Comparison of ENCODE assay signal across 19 cellular contexts in the genomic region with DNA sequence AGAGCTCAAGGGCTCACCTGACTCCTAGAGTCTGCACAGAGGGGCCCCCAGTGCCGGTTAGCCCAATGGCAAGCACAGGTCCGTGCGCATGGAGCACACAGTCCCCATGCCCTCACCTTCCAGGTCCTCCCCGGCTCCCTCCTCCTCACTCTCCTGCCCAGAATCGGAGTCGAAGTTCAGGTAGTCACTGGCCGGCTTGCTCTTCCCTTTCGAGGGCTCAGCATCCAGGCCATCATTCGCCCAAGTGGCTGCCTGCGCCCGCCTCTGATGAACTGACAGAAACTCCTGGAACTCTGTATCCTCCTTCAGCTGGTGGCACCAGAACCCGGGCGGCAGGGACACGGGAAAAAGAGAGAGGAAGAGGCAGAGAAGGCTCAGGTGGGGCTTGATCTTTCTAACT.
"Had no signal": no experiment of that assay in that cellular context is flagged by ENCODE, and none has a peak within 500 bp of the region (broad histone marks: within the 10 kb centered on the region; RNA-seq: fewer than 3 reads in every experiment).

No MANE protein-coding gene starts in this region.

- H3K4me3 ChIP-seq: coronary artery, dorsolateral prefrontal cortex, esophagus muscularis mucosa, gastroesophageal sphincter, heart left ventricle, hepatocyte, left lung, lower lobe of right lung, mucosa of descending colon had no signal

- H3K27me3 ChIP-seq: dorsolateral prefrontal cortex, esophagus muscularis mucosa, foreskin keratinocyte, gastroesophageal sphincter, heart left ventricle, hepatocyte, left lung had no signal

- H3K4me2 ChIP-seq: hepatocyte had no signal

- H2AFZ ChIP-seq: hepatocyte had no signal

- H3K9me3 ChIP-seq: esophagus muscularis mucosa, gastroesophageal sphincter, heart left ventricle, left lung, lower lobe of right lung, mucosa of descending colon had no signal

- H3K4me1 Mint-ChIP-seq: mesothelial cell of epicardium had no signal

- H3K4me1 ChIP-seq: gastroesophageal sphincter, heart left ventricle, lower lobe of right lung had no signal

- ATAC-seq: foreskin keratinocyte, gastroesophageal sphincter, heart left ventricle, left cardiac atrium, left lung, left ventricle myocardium superior, lower lobe of right lung, mucosa of descending colon had no signal

- DNase-seq: dermis blood vessel endothelial cell; dorsolateral prefrontal cortex; effector CD4-positive, alpha-beta T cell; effector memory CD4-positive, alpha-beta T cell; foreskin keratinocyte; heart left ventricle; hypothalamus; immature natural killer cell; left cardiac atrium; left lung; left ventricle myocardium superior; lower lobe of right lung; mesenchymal stem cell; mucosa of descending colon had no signal

- H3K4me3 Mint-ChIP-seq: immature natural killer cell, mesothelial cell of epicardium had no signal

- H3K9me3 Mint-ChIP-seq: immature natural killer cell, mesothelial cell of epicardium had no signal

- H3K27ac ChIP-seq: coronary artery, dorsolateral prefrontal cortex, esophagus muscularis mucosa, foreskin keratinocyte, gastroesophageal sphincter, heart left ventricle, hepatocyte, left lung, lower lobe of right lung had no signal

- H3K27ac Mint-ChIP-seq: immature natural killer cell, mesothelial cell of epicardium had no signal
